In genomic region chr17:68428498-68429172, GRCh38 we compare ENCODE assay signal across 25 cellular contexts. TPM values are rescaled to one million over a fixed set of nuclear protein-coding genes. Genes with fewer than 3 reads are reported as not detected.
DNase-seq lines count a peak whose midpoint lies in the region; ATAC-seq and TF ChIP-seq lines count a peak whose summit lies in the region.
"Had no signal": no experiment of that assay in that cellular context is flagged by ENCODE, and none has a peak within 500 bp of the region (broad histone marks: within the 10 kb centered on the region; RNA-seq: fewer than 3 reads in every experiment).

No MANE protein-coding gene starts in this region.

- H3K27ac ChIP-seq in suprapubic skin = no peak overlapping the region
- H3K27ac ChIP-seq: A549, body of pancreas, neutrophil, RWPE1, upper lobe of right lung had no signal

- TF ChIP-seq EP300 in suprapubic skin (IDR thresholded peaks at IDR 0.05) = no peak

- no peak overlapping the region for H3K4me3 ChIP-seq in suprapubic skin
- H3K4me3 ChIP-seq: A549, body of pancreas, upper lobe of right lung had no signal

- peak; percentile 88 for ATAC-seq in left lobe of liver
- no peak for ATAC-seq in natural killer cell
- no peak for ATAC-seq in HG02884 (IDR thresholded peaks at IDR 0.05; ENCODE audit: unreplicated experiment)
- ATAC-seq: A549, body of pancreas, SK-N-SH treated with all-trans-retinoic acid at 6 μM for 48 hours, upper lobe of right lung had no signal

- no peak overlapping the region for H3K4me3 Mint-ChIP-seq in natural killer cell
- H3K4me3 Mint-ChIP-seq: B cell had no signal

- TF ChIP-seq CTCF in suprapubic skin (IDR thresholded peaks at IDR 0.05) = no peak
- TF ChIP-seq CTCF in natural killer cell (IDR thresholded peaks at IDR 0.05) = no peak

- no peak overlapping the region for H3K27ac Mint-ChIP-seq in natural killer cell
- H3K27ac Mint-ChIP-seq: B cell had no signal

- no peaks in the 10 kb centered on the region for H3K27me3 Mint-ChIP-seq in natural killer cell (ENCODE audit: low read depth in 2 of 2)
- H3K27me3 Mint-ChIP-seq: B cell had no signal

- H3K27me3 ChIP-seq in suprapubic skin = no peaks in the 10 kb centered on the region
- H3K27me3 ChIP-seq: body of pancreas, neutrophil, upper lobe of right lung had no signal

- WGBS in suprapubic skin = 89% methylated on average over 14 of the region's 14 CpGs

- no peaks in the 10 kb centered on the region for H3K4me1 ChIP-seq in suprapubic skin
- H3K4me1 ChIP-seq: A549, body of pancreas, upper lobe of right lung had no signal

- peaks cover 0 to 7% of the 10 kb centered on the region in 2 donors for H3K4me1 Mint-ChIP-seq in natural killer cell

- peak; percentile 28 for DNase-seq in NCI-H146 (lab: John Stamatoyannopoulos, UW)
- DNase-seq in NCI-H146 treated with DMSO at 0.1 percent for 48 hours (lab: John Stamatoyannopoulos, UW; ENCODE audit: unreplicated experiment) = no peak
- peak; percentile 49 for DNase-seq in NCI-H2107 treated with DMSO at 0.1 percent for 48 hours (lab: John Stamatoyannopoulos, UW; ENCODE audit: unreplicated experiment)
- DNase-seq in left lobe of liver (ENCODE audit: low spot score) = peak; percentile 75
- DNase-seq in suprapubic skin (ENCODE audit: low spot score in 2 of 2) = peak; percentile 47 to 49
- no peak for DNase-seq in natural killer cell
- no peak for DNase-seq in NCI-H1694 treated with DMSO at 0.1 percent for 48 hours (lab: John Stamatoyannopoulos, UW)
- DNase-seq: activated CD4-positive, alpha-beta T cell treated with anti-CD3 and anti-CD28 coated beads for 4 hours; activated CD8-positive, alpha-beta memory T cell treated with anti-CD3 and anti-CD28 coated beads for 24 hours; activated gamma-delta T cell treated with Interleukin-2 at 50 U/mL for 16 hours; activated T-cell treated with anti-CD3 and anti-CD28 coated beads, Interleukin-2, amount 50 U/mL, for 1 hour; body of pancreas; H7; Kasumi-1; mammary epithelial cell; NCI-H524 treated with DMSO at 0.1 percent for 48 hours; small intestine; stimulated activated CD4-positive, alpha-beta T cell treated with anti-CD3 and anti-CD28 coated beads, Interleukin-2, amount 100 ng/mL, for 24 hours; upper lobe of right lung had no signal

- peaks cover 94% of the 10 kb centered on the region for H3K36me3 ChIP-seq in suprapubic skin

- no peak for TF ChIP-seq POLR2A in suprapubic skin (IDR thresholded peaks at IDR 0.05)

- intact Hi-C loops in natural killer cell (cut with micrococcal nuclease) = no loop called here

- H3K9me3 Mint-ChIP-seq in natural killer cell = no peaks in the 10 kb centered on the region

- no peaks in the 10 kb centered on the region for H3K9me3 ChIP-seq in suprapubic skin
- H3K9me3 ChIP-seq: A549, body of pancreas, upper lobe of right lung had no signal

- H3K36me3 Mint-ChIP-seq in natural killer cell = peaks cover 17% of the 10 kb centered on the region

RNA-seq across cellular contexts. Expression of gene WIPI1, which starts 28.7 kb away (rescaled TPM):
- total RNA-seq in left lobe of liver = 24.9 TPM
- total RNA-seq in suprapubic skin = 10 to 100 TPM; 19.3 to 35.1 (median 27.8) TPM
- 10 to 100 TPM; 29.0 to 41.4 (median 32.0) TPM for total RNA-seq in natural killer cell

Comparison
In these comparisons a context has a peak if more than half of its experiments do, and no peak if none do; other contexts are left out.
1. DNase-seq: peak in NCI-H146 (single experiment), NCI-H2107 treated with DMSO at 0.1 percent for 48 hours (single experiment), left lobe of liver (single experiment) and suprapubic skin (2 of 2); none in NCI-H146 treated with DMSO at 0.1 percent for 48 hours (single experiment), natural killer cell (single experiment) and NCI-H1694 treated with DMSO at 0.1 percent for 48 hours (single experiment).